Comparison of ENCODE assay signal across 1 cellular context in genomic region chr3:73614385-73614784, GRCh38.
TF ChIP-seq lines count a peak whose summit lies in the region.

No MANE protein-coding gene starts in this region.

TF ChIP-seq in IMR-90, 13 proteins besides CTCF, POLR2A, EP300 and RAD21:
- TF ChIP-seq MAZ (IDR thresholded peaks at IDR 0.05; ENCODE audit: borderline replicate concordance, low read depth, low read length) (no peak), BHLHE40 (IDR thresholded peaks at IDR 0.05; ENCODE audit: low read depth, low read length) (0 out of 2 replicates have a peak, but pooled peaks have one; percentile 25), USF2 (IDR thresholded peaks at IDR 0.05; ENCODE audit: low read depth, low read length) (no peak), MAFK (IDR thresholded peaks at IDR 0.05; ENCODE audit: low read depth, low read length) (no peak), CEBPB (IDR thresholded peaks at IDR 0.05; ENCODE audit: low read depth, low read length) (peak; percentile 87), NFE2L2 (IDR thresholded peaks at IDR 0.05; ENCODE audit: low read depth, low read length) (no peak), SMC3 (IDR thresholded peaks at IDR 0.05; ENCODE audit: low read depth, low read length) (no peak)
